ENCODE assay signal across 18 cellular contexts in genomic region chr10:132675031-132675740, GRCh38.
DNase-seq lines count a peak whose midpoint lies in the region; ATAC-seq and TF ChIP-seq lines count a peak whose summit lies in the region.
"Had no signal": no experiment of that assay in that cellular context is flagged by ENCODE, and none has a peak within 500 bp of the region (broad histone marks: within the 10 kb centered on the region; RNA-seq: fewer than 3 reads in every experiment).

No MANE protein-coding gene starts in this region.

- no peaks in the 10 kb centered on the region for H3K27me3 Mint-ChIP-seq in activated naive CD8-positive, alpha-beta T cell treated with anti-CD3 and anti-CD28 coated beads, Interleukin-2, amount 10 ng/mL, durations not matched to agents 7 days and 5 days
- no peaks in the 10 kb centered on the region for H3K27me3 Mint-ChIP-seq in activated naive CD8-positive, alpha-beta T cell treated with anti-CD3 and anti-CD28 coated beads, Interleukin-2, amount 50 U/mL, for 24 hours
- H3K27me3 Mint-ChIP-seq in glutamatergic neuron (ENCODE audit: unreplicated experiment) = peaks cover 8% of the 10 kb centered on the region

- POLR2A ChIA-PET in activated naive CD8-positive, alpha-beta T cell treated with anti-CD3 and anti-CD28 coated beads, Interleukin-2, amount 10 ng/mL, durations not matched to agents 7 days and 5 days (lab: Charles Lee) = no interaction called here

- H3K4me3 Mint-ChIP-seq in activated naive CD8-positive, alpha-beta T cell treated with anti-CD3 and anti-CD28 coated beads, Interleukin-2, amount 10 ng/mL, durations not matched to agents 7 days and 5 days = no peak overlapping the region
- H3K4me3 Mint-ChIP-seq in activated naive CD8-positive, alpha-beta T cell treated with anti-CD3 and anti-CD28 coated beads, Interleukin-2, amount 50 U/mL, for 24 hours = no peak overlapping the region
- H3K4me3 Mint-ChIP-seq in glutamatergic neuron (ENCODE audit: unreplicated experiment) = peak overlapping the region; percentile 5

- ATAC-seq in activated naive CD8-positive, alpha-beta T cell treated with anti-CD3 and anti-CD28 coated beads, Interleukin-2, amount 10 ng/mL, durations not matched to agents 7 days and 5 days (ENCODE audit: low read depth) = no peak
- no peak for ATAC-seq in activated naive CD8-positive, alpha-beta T cell treated with anti-CD3 and anti-CD28 coated beads, Interleukin-2, amount 50 U/mL, for 24 hours
- ATAC-seq: A549 had no signal

- peak; percentile 15 for DNase-seq in activated naive CD8-positive, alpha-beta T cell treated with anti-CD3 and anti-CD28 coated beads, Interleukin-2, amount 10 ng/mL, durations not matched to agents 7 days and 5 days
- no peak for DNase-seq in activated naive CD8-positive, alpha-beta T cell treated with anti-CD3 and anti-CD28 coated beads, Interleukin-2, amount 50 U/mL, for 24 hours
- DNase-seq in Peyer's patch (peak in 2 of 3 donors; percentile 29 to 31), glutamatergic neuron (no peak), posterior vena cava (ENCODE audit: low spot score) (peak; percentile 58), dedifferentiated amniotic fluid mesenchymal stem cell (ENCODE audit: extremely low spot score) (no peak), WERI-Rb-1 (no peak), germinal center (ENCODE audit: low spot score) (no peak)
- DNase-seq: NCI-H1436 treated with DMSO at 0.1 percent for 48 hours; NCI-H2107; NCI-H345; NCI-H69; NK-92 treated with Interleukin-12 subunit alpha and Interleukin-12 subunit beta, amount 100 ng/mL, for 24 hours; OCI-M1 had no signal

- H3K4me1 ChIP-seq in Peyer's patch = no peaks in the 10 kb centered on the region
- H3K4me1 ChIP-seq: A549, Caco-2, HAP-1 had no signal

- H3K4me3 ChIP-seq in Peyer's patch (no peak overlapping the region), WERI-Rb-1 (ENCODE audit: low read depth, low read length) (no peak overlapping the region)
- H3K4me3 ChIP-seq: A549, HAP-1 had no signal

- H3K27me3 ChIP-seq in Peyer's patch (no peaks in the 10 kb centered on the region), WERI-Rb-1 (ENCODE audit: insufficient read depth, low read depth, severe bottlenecking) (no peaks in the 10 kb centered on the region)

- no peak overlapping the region for H3K27ac Mint-ChIP-seq in activated naive CD8-positive, alpha-beta T cell treated with anti-CD3 and anti-CD28 coated beads, Interleukin-2, amount 10 ng/mL, durations not matched to agents 7 days and 5 days
- H3K27ac Mint-ChIP-seq in activated naive CD8-positive, alpha-beta T cell treated with anti-CD3 and anti-CD28 coated beads, Interleukin-2, amount 50 U/mL, for 24 hours = no peak overlapping the region
- no peak overlapping the region for H3K27ac Mint-ChIP-seq in glutamatergic neuron (ENCODE audit: unreplicated experiment)

- no peaks in the 10 kb centered on the region for H3K9me3 Mint-ChIP-seq in activated naive CD8-positive, alpha-beta T cell treated with anti-CD3 and anti-CD28 coated beads, Interleukin-2, amount 10 ng/mL, durations not matched to agents 7 days and 5 days
- no peaks in the 10 kb centered on the region for H3K9me3 Mint-ChIP-seq in activated naive CD8-positive, alpha-beta T cell treated with anti-CD3 and anti-CD28 coated beads, Interleukin-2, amount 50 U/mL, for 24 hours
- peaks cover 29% of the 10 kb centered on the region for H3K9me3 Mint-ChIP-seq in glutamatergic neuron (ENCODE audit: unreplicated experiment)

- no peak for TF ChIP-seq POLR2A in Peyer's patch (IDR thresholded peaks at IDR 0.05)

- H3K27ac ChIP-seq in Peyer's patch (no peak overlapping the region), WERI-Rb-1 (no peak overlapping the region)
- H3K27ac ChIP-seq: A549, RWPE1 had no signal

- H3K36me3 Mint-ChIP-seq in activated naive CD8-positive, alpha-beta T cell treated with anti-CD3 and anti-CD28 coated beads, Interleukin-2, amount 10 ng/mL, durations not matched to agents 7 days and 5 days = peaks cover 3% of the 10 kb centered on the region
- peaks cover 3% of the 10 kb centered on the region for H3K36me3 Mint-ChIP-seq in activated naive CD8-positive, alpha-beta T cell treated with anti-CD3 and anti-CD28 coated beads, Interleukin-2, amount 50 U/mL, for 24 hours (ENCODE audit: low read depth)
- peaks cover 23% of the 10 kb centered on the region for H3K36me3 Mint-ChIP-seq in glutamatergic neuron (ENCODE audit: unreplicated experiment)

- H3K9me3 ChIP-seq in Peyer's patch (no peaks in the 10 kb centered on the region), WERI-Rb-1 (ENCODE audit: severe bottlenecking) (no peaks in the 10 kb centered on the region)
- H3K9me3 ChIP-seq: A549, Caco-2, HAP-1 had no signal

- H3K4me1 Mint-ChIP-seq in activated naive CD8-positive, alpha-beta T cell treated with anti-CD3 and anti-CD28 coated beads, Interleukin-2, amount 10 ng/mL, durations not matched to agents 7 days and 5 days = no peaks in the 10 kb centered on the region
- H3K4me1 Mint-ChIP-seq in activated naive CD8-positive, alpha-beta T cell treated with anti-CD3 and anti-CD28 coated beads, Interleukin-2, amount 50 U/mL, for 24 hours = no peaks in the 10 kb centered on the region
- peaks cover 3% of the 10 kb centered on the region for H3K4me1 Mint-ChIP-seq in glutamatergic neuron (ENCODE audit: low read depth, unreplicated experiment)

- intact Hi-C loops in posterior vena cava (cut with DNase I) = no loop called here

- H3K36me3 ChIP-seq in Peyer's patch (no peaks in the 10 kb centered on the region), WERI-Rb-1 (no peaks in the 10 kb centered on the region)
- H3K36me3 ChIP-seq: HAP-1 had no signal

- TF ChIP-seq CTCF in Peyer's patch (IDR thresholded peaks at IDR 0.05) = no peak
- TF ChIP-seq CTCF in glutamatergic neuron (IDR thresholded peaks at IDR 0.05; ENCODE audit: partially characterized antibody, unreplicated experiment) = no peak
- no peak for TF ChIP-seq CTCF in WERI-Rb-1 (IDR thresholded peaks at IDR 0.05; ENCODE audit: low read depth, low read length)

Comparison
In these comparisons a context has a peak if more than half of its experiments do, and no peak if none do; other contexts are left out.
1. DNase-seq: peak in activated naive CD8-positive, alpha-beta T cell treated with anti-CD3 and anti-CD28 coated beads, Interleukin-2, amount 10 ng/mL, durations not matched to agents 7 days and 5 days (single experiment), Peyer's patch (2 of 3) and posterior vena cava (single experiment); none in activated naive CD8-positive, alpha-beta T cell treated with anti-CD3 and anti-CD28 coated beads, Interleukin-2, amount 50 U/mL, for 24 hours (single experiment), glutamatergic neuron (single experiment), dedifferentiated amniotic fluid mesenchymal stem cell (single experiment), WERI-Rb-1 (single experiment) and germinal center (single experiment).